In the genomic region with DNA sequence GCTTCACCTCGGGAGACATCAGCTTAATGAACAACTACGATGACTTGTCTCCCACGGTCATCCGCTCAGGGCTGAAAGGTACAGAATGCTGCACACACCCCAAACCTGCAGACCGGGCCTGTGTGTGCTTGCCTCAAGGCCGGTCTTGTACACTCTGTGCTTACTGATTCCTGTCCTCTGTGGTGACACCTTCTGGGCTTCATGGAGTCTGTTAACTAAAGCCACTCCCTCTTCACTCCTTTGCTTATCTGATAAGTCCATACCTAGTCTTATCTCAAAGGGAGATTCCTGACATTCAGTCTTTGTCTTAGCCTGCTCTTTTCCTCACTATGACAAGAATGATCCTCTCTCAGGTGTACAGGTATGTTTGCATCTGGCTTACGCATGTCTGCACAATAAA, we compare ENCODE assay signal across 16 cellular contexts.
DNase-seq lines count a peak whose midpoint lies in the region; ATAC-seq and TF ChIP-seq lines count a peak whose summit lies in the region.
"Had no signal": no experiment of that assay in that cellular context is flagged by ENCODE, and none has a peak within 500 bp of the region (broad histone marks: within the 10 kb centered on the region; RNA-seq: fewer than 3 reads in every experiment).

No MANE protein-coding gene starts in this region.

- 91 to 96% methylated on average over 7 of the region's 7 CpGs for WGBS in endodermal cell (ENCODE audit: insufficient coverage in 1 of 2, insufficient read length in 1 of 2), 2 experiments

- peaks cover 20% of the 10 kb centered on the region for H3K4me1 Mint-ChIP-seq in endodermal cell
- H3K4me1 Mint-ChIP-seq: CD8-positive, alpha-beta memory T cell; IgD-negative memory B cell had no signal

- TF ChIP-seq CTCF in endodermal cell (conservative IDR thresholded peaks at IDR 0.05), result no peak
- no peak for TF ChIP-seq CTCF in upper lobe of right lung (IDR thresholded peaks at IDR 0.05)

- H3K27ac Mint-ChIP-seq in endodermal cell, result no peak overlapping the region
- H3K27ac Mint-ChIP-seq: CD8-positive, alpha-beta memory T cell; IgD-negative memory B cell had no signal

- DNase-seq in NCI-H2171 treated with DMSO at 0.1 percent for 48 hours (lab: John Stamatoyannopoulos, UW) (peak; percentile 58), NCI-H2171 (lab: John Stamatoyannopoulos, UW) (no peak), endodermal cell (peak; percentile 54), left colon (no peak), upper lobe of right lung (no peak), Right ventricle myocardium inferior (ENCODE audit: missing footprints) (no peak), AG08396 (ENCODE audit: low spot score) (no peak)
- DNase-seq: BE2C; CD8-positive, alpha-beta memory T cell; GF-D8; NCI-H187; NCI-H526 treated with DMSO at 0.1 percent for 48 hours; SJCRH30 had no signal

- ATAC-seq in left colon, result peak; percentile 99
- peak; percentile 31 for ATAC-seq in upper lobe of right lung
- ATAC-seq in HG02610 (IDR thresholded peaks at IDR 0.05; ENCODE audit: unreplicated experiment), result no peak
- ATAC-seq in Right ventricle myocardium inferior, result no peak

- H3K4me3 Mint-ChIP-seq in endodermal cell, result no peak overlapping the region
- H3K4me3 Mint-ChIP-seq: CD8-positive, alpha-beta memory T cell had no signal

- H3K9me3 ChIP-seq in endodermal cell (ENCODE audit: control insufficient read depth, low read length) (no peaks in the 10 kb centered on the region), upper lobe of right lung (no peaks in the 10 kb centered on the region)
- H3K9me3 ChIP-seq: BE2C, SJCRH30 had no signal

- no peaks in the 10 kb centered on the region for H3K27me3 ChIP-seq in endodermal cell (ENCODE audit: control insufficient read depth, insufficient read depth, low read length, poor library complexity, severe bottlenecking)
- no peaks in the 10 kb centered on the region for H3K27me3 ChIP-seq in upper lobe of right lung
- H3K27me3 ChIP-seq: BE2C, SJCRH30 had no signal

- no peaks in the 10 kb centered on the region for H3K27me3 Mint-ChIP-seq in endodermal cell (ENCODE audit: insufficient read depth)
- H3K27me3 Mint-ChIP-seq: CD8-positive, alpha-beta memory T cell; IgD-negative memory B cell had no signal

- H3K4me3 ChIP-seq in endodermal cell (ENCODE audit: low read length) (no peak overlapping the region), upper lobe of right lung (no peak overlapping the region)
- H3K4me3 ChIP-seq: SJCRH30 had no signal

- peaks cover 34% of the 10 kb centered on the region for H3K36me3 Mint-ChIP-seq in endodermal cell (ENCODE audit: low read depth)

- H3K9me3 Mint-ChIP-seq in endodermal cell, result no peaks in the 10 kb centered on the region
- H3K9me3 Mint-ChIP-seq: CD8-positive, alpha-beta memory T cell; IgD-negative memory B cell had no signal

- H3K27ac ChIP-seq in endodermal cell (ENCODE audit: low read depth, low read length) (no peak overlapping the region), upper lobe of right lung (no peak overlapping the region)
- H3K27ac ChIP-seq: 22Rv1, SJCRH30 had no signal

- H3K36me3 ChIP-seq in endodermal cell (ENCODE audit: control insufficient read depth, insufficient read depth, low read length), result peaks cover 41% of the 10 kb centered on the region
- H3K36me3 ChIP-seq in upper lobe of right lung, result peaks cover 24% of the 10 kb centered on the region

- H3K4me1 ChIP-seq in endodermal cell (ENCODE audit: control insufficient read depth, insufficient read depth, low read length) (peaks cover 9% of the 10 kb centered on the region), upper lobe of right lung (no peaks in the 10 kb centered on the region)
- H3K4me1 ChIP-seq: BE2C, SJCRH30 had no signal

- H3K9ac ChIP-seq in endodermal cell (ENCODE audit: extremely low read depth, low read length, poor library complexity, severe bottlenecking), result no peak overlapping the region

- intact Hi-C loops in left colon (cut with DNase I, micrococcal nuclease), result no loop called here
- intact Hi-C loops in upper lobe of right lung (cut with DNase I), result no loop called here
- intact Hi-C loops in Right ventricle myocardium inferior (cut with DNase I), result no loop called here

Comparison
In these comparisons a context has a peak if more than half of its experiments do, and no peak if none do; other contexts are left out.
1. DNase-seq: peak in NCI-H2171 treated with DMSO at 0.1 percent for 48 hours (single experiment) and endodermal cell (single experiment); none in NCI-H2171 (single experiment), left colon (0 of 2), upper lobe of right lung (single experiment), Right ventricle myocardium inferior (single experiment) and AG08396 (single experiment).
2. ATAC-seq: peak in left colon (single experiment) and upper lobe of right lung (single experiment); none in HG02610 (single experiment) and Right ventricle myocardium inferior (single experiment).